8 cellular contexts compared by ENCODE assay signal in the genomic region with DNA sequence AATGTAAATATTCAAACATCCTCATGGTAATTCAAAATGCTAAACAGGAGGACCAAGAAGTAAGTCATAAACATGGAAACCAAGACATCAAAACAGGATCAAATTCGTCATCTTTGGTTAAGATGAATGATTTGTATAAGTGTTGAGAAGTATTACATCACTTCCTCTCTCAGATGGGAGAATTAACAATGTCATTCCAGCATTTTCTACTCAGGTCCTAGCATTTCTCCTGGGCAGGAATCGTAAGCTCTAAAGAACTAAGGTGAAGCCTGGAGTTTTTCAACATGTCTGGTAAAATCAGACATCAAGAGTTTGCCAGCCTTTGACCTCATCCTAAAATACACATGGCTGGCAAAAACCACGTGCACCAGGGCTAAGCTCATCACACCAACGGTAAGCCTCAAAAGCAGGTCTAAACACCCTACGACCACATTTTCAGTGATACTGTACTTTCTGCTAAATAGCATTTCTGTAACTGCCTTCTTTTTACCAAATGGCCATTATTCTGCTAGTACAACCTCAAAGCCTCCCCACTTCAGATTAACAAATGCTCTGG. TPM values are rescaled to one million over a fixed set of nuclear protein-coding genes. Genes with fewer than 3 reads are reported as not detected.
DNase-seq lines count a peak whose midpoint lies in the region; ATAC-seq and TF ChIP-seq lines count a peak whose summit lies in the region.

No MANE protein-coding gene starts in this region.

- peak overlapping the region; percentile 37 for H3K27ac ChIP-seq in CD4-positive, alpha-beta T cell (ENCODE audit: low read depth, low read length)
- peak overlapping the region; percentile 46 for H3K27ac ChIP-seq in KOPT-K1 (ENCODE audit: low read depth, low read length, poor library complexity, severe bottlenecking)

- H3K27me3 Mint-ChIP-seq in CD4-positive, alpha-beta T cell: no peaks in the 10 kb centered on the region
- H3K27me3 Mint-ChIP-seq in central memory CD8-positive, alpha-beta T cell: no peaks in the 10 kb centered on the region
- H3K27me3 Mint-ChIP-seq in natural killer cell (ENCODE audit: low read depth in 2 of 2): no peaks in the 10 kb centered on the region

- peak overlapping the region; percentile 92 for H3K27ac Mint-ChIP-seq in CD4-positive, alpha-beta T cell
- H3K27ac Mint-ChIP-seq in central memory CD8-positive, alpha-beta T cell (ENCODE audit: low read depth): peak overlapping the region; percentile 85
- peak overlapping the region; percentile 84 to 90 for H3K27ac Mint-ChIP-seq in natural killer cell

- no peaks in the 10 kb centered on the region for H3K27me3 ChIP-seq in CD4-positive, alpha-beta T cell (ENCODE audit: control insufficient read depth, insufficient read depth, low read length)

- no peak for TF ChIP-seq CTCF in CD4-positive, alpha-beta T cell (IDR thresholded peaks at IDR 0.05)
- TF ChIP-seq CTCF in natural killer cell (IDR thresholded peaks at IDR 0.05): no peak

- peaks cover 94% of the 10 kb centered on the region for H3K4me1 Mint-ChIP-seq in CD4-positive, alpha-beta T cell (ENCODE audit: low read depth)
- H3K4me1 Mint-ChIP-seq in central memory CD8-positive, alpha-beta T cell: peaks cover 85% of the 10 kb centered on the region
- H3K4me1 Mint-ChIP-seq in natural killer cell: peaks cover 83 to 87% of the 10 kb centered on the region in 2 donors

- no peaks in the 10 kb centered on the region for H3K9me3 Mint-ChIP-seq in CD4-positive, alpha-beta T cell
- no peaks in the 10 kb centered on the region for H3K9me3 Mint-ChIP-seq in central memory CD8-positive, alpha-beta T cell
- no peaks in the 10 kb centered on the region for H3K9me3 Mint-ChIP-seq in natural killer cell

- H3K4me3 Mint-ChIP-seq in CD4-positive, alpha-beta T cell: peak overlapping the region; percentile 50
- peak overlapping the region; percentile 64 for H3K4me3 Mint-ChIP-seq in central memory CD8-positive, alpha-beta T cell
- peak overlapping the region; percentile 83 for H3K4me3 Mint-ChIP-seq in natural killer cell

- intact Hi-C loops in CD4-positive, alpha-beta T cell (cut with DNase I, micrococcal nuclease): loop anchor here in 1 of 2 experiments (1.0 kb wide), 1 partner anchor 9 kb away; no protein-coding TSS in a partner anchor
- intact Hi-C loops in natural killer cell (cut with micrococcal nuclease): loop anchor here (1.0 kb wide), 1 partner anchor 9 kb away; no protein-coding TSS in a partner anchor

- ATAC-seq in CD4-positive, alpha-beta T cell (ENCODE audit: poor library complexity): no peak
- ATAC-seq in central memory CD8-positive, alpha-beta T cell (replicated peaks; ENCODE audit: extremely low read depth, poor library complexity, severe bottlenecking): no peak
- peak; percentile 51 to 64 (median 58) for ATAC-seq in natural killer cell

- no peaks in the 10 kb centered on the region for H3K9me3 ChIP-seq in CD4-positive, alpha-beta T cell (ENCODE audit: control insufficient read depth, low read length)
- no peaks in the 10 kb centered on the region for H3K9me3 ChIP-seq in KOPT-K1 (ENCODE audit: insufficient read depth, low read length, poor library complexity, severe bottlenecking)

- POLR2A ChIA-PET in CD4-positive, alpha-beta T cell (lab: Charles Lee): interaction anchor here (2.1 to 7.4 kb wide), 2 partner anchors 8 to 49 kb away, joined by 7 to 93 read pairs; a partner anchor contains a TSS

- DNase-seq in CD4-positive, alpha-beta T cell: no peak
- DNase-seq in central memory CD8-positive, alpha-beta T cell (ENCODE audit: low spot score in 2 of 2): no peak
- DNase-seq in natural killer cell: no peak
- no peak for DNase-seq in NCI-H526 (lab: John Stamatoyannopoulos, UW)
- no peak for DNase-seq in glomerular visceral epithelial cell (ENCODE audit: extremely low spot score)
- no peak for DNase-seq in SHP77 treated with DMSO at 0.1 percent for 48 hours (lab: John Stamatoyannopoulos, UW)
- DNase-seq in ureter (ENCODE audit: low spot score): no peak

- H3K36me3 Mint-ChIP-seq in CD4-positive, alpha-beta T cell (ENCODE audit: low read depth): peaks cover 31% of the 10 kb centered on the region
- peaks cover 11% of the 10 kb centered on the region for H3K36me3 Mint-ChIP-seq in central memory CD8-positive, alpha-beta T cell (ENCODE audit: insufficient read depth)
- no peaks in the 10 kb centered on the region for H3K36me3 Mint-ChIP-seq in natural killer cell

- peaks cover 28% of the 10 kb centered on the region for H3K36me3 ChIP-seq in KOPT-K1 (ENCODE audit: insufficient read depth, low read length)

- CTCF ChIA-PET in CD4-positive, alpha-beta T cell (lab: Charles Lee): interaction anchor here (1.1 to 2.8 kb wide), 5 partner anchors 9 to 149 kb away, joined by 3 to 13 read pairs (median 5); no protein-coding TSS in a partner anchor

RNA-seq across cellular contexts. Expression of a gene that starts 24.8 kb away (rescaled TPM):
- total RNA-seq in CD4-positive, alpha-beta T cell: 10 to 100 TPM; 82.7 to 88.7 TPM
- 10 to 100 TPM; 73.9 to 95.2 (median 89.7) TPM for total RNA-seq in natural killer cell
- 94.3 TPM for total RNA-seq in ureter

RNA-seq across cellular contexts. Expression of a gene that starts 39.1 kb away (rescaled TPM):
- 10 to 100 TPM; 43.2 to 44.2 TPM for total RNA-seq in CD4-positive, alpha-beta T cell
- total RNA-seq in natural killer cell (10 to 100 TPM; 34.0 to 41.6 (median 38.3) TPM), ureter (181 TPM)

RNA-seq across cellular contexts. Expression of a gene that starts 48.4 kb away (rescaled TPM):
- 10 to 100 TPM; 23.4 to 25.3 TPM for total RNA-seq in CD4-positive, alpha-beta T cell
- 10 to 100 TPM; 21.1 to 26.3 (median 24.2) TPM for total RNA-seq in natural killer cell
- total RNA-seq in ureter: 9.6 TPM

RNA-seq across cellular contexts. Expression of a gene that starts 49.5 kb away (rescaled TPM):
- 10 to 100 TPM; 94.3 to 96.7 TPM for total RNA-seq in CD4-positive, alpha-beta T cell
- total RNA-seq in natural killer cell: 100 to 1,000 TPM; 111 to 115 (median 113) TPM
- 177 TPM for total RNA-seq in ureter

Comparison
In these comparisons a context has a peak if more than half of its experiments do, and no peak if none do; other contexts are left out.
1. ATAC-seq: peak in natural killer cell (3 of 3); none in CD4-positive, alpha-beta T cell (single experiment) and central memory CD8-positive, alpha-beta T cell (single experiment).
2. Peak in every context shown above with its lines, with median percentiles within 50 percentile points of each other: H3K27ac Mint-ChIP-seq and H3K4me3 Mint-ChIP-seq.